Comparison of ENCODE assay signal across 12 cellular contexts in the genomic region with DNA sequence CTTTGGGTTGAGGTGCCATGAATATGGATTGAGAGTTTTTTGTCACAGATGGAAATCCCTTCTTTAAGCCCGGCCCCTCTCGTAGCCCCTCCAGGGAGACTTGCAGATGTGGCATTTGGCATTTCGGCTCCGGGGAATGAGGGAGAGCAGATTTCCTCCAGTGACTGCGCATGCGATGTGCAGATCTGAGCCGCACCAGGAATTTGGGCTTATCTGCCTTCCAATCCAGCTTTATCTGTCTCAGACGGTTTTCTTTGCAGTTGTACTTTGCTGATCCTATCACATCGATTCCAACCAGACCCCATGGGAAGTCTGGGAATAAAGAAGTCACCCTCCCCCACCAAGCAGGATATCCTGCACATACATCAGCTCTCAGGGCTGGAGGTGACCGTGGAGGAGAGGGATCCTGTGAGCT. TPM values are rescaled to one million over a fixed set of nuclear protein-coding genes. Genes with fewer than 3 reads are reported as not detected.
DNase-seq lines count a peak whose midpoint lies in the region.
"Had no signal": no experiment of that assay in that cellular context is flagged by ENCODE, and none has a peak within 500 bp of the region (broad histone marks: within the 10 kb centered on the region; RNA-seq: fewer than 3 reads in every experiment).

No MANE protein-coding gene starts in this region.

- peak overlapping the region; percentile 70 for H3K4me3 ChIP-seq in ACC112 (ENCODE audit: low read depth, low read length)
- peak overlapping the region; percentile 64 for H3K4me3 ChIP-seq in endocrine pancreas (ENCODE audit: control insufficient read depth, insufficient read depth, low read length)
- no peak overlapping the region for H3K4me3 ChIP-seq in mesodermal cell (ENCODE audit: extremely low read depth, insufficient read depth, low read length, poor library complexity, severe bottlenecking)

- H3K27me3 ChIP-seq in ACC112 (ENCODE audit: insufficient read depth, low read length) (peaks cover 17% of the 10 kb centered on the region), endocrine pancreas (ENCODE audit: control insufficient read depth, insufficient read depth, low read length) (no peaks in the 10 kb centered on the region)

- H2AFZ ChIP-seq in ACC112 (ENCODE audit: low read length, unreplicated experiment): peak overlapping the region; percentile 47

- H3K4me1 ChIP-seq in ACC112 (ENCODE audit: control insufficient read depth, insufficient read depth, low read length, unreplicated experiment) (no peaks in the 10 kb centered on the region), endocrine pancreas (ENCODE audit: control insufficient read depth, insufficient read depth, low read length) (no peaks in the 10 kb centered on the region), mesodermal cell (ENCODE audit: control insufficient read depth, insufficient read depth, low read length, poor library complexity, severe bottlenecking) (peaks cover 15% of the 10 kb centered on the region)

- 40 to 68% methylated on average over 5 to 9 of the region's 10 CpGs for WGBS in mesodermal cell (ENCODE audit: insufficient coverage in 2 of 2), 2 experiments

- H3K9me3 ChIP-seq in endocrine pancreas (ENCODE audit: control insufficient read depth, low read length) (no peaks in the 10 kb centered on the region), mesodermal cell (ENCODE audit: control insufficient read depth, low read length) (peaks cover 4% of the 10 kb centered on the region)

- no peak overlapping the region for H3K9ac ChIP-seq in endocrine pancreas (ENCODE audit: control insufficient read depth, insufficient read depth, low read length)

- H3K27ac ChIP-seq in ACC112 (ENCODE audit: low read depth, low read length) (no peak overlapping the region), mesodermal cell (ENCODE audit: low read depth, low read length, severe bottlenecking) (peak overlapping the region; percentile 73)
- H3K27ac ChIP-seq: C4-2B had no signal

- no peaks in the 10 kb centered on the region for H3K79me2 ChIP-seq in ACC112 (ENCODE audit: control insufficient read depth, insufficient read depth, low read length, unreplicated experiment)

- no peaks in the 10 kb centered on the region for H3K36me3 ChIP-seq in ACC112 (ENCODE audit: insufficient read depth, low read length)
- H3K36me3 ChIP-seq in endocrine pancreas (ENCODE audit: control insufficient read depth, insufficient read depth, low read length): no peaks in the 10 kb centered on the region
- H3K36me3 ChIP-seq in mesodermal cell (ENCODE audit: control insufficient read depth, insufficient read depth, low read length): peaks cover 3% of the 10 kb centered on the region

- DNase-seq in NCI-H82 treated with DMSO at 0.1 percent for 48 hours (lab: John Stamatoyannopoulos, UW; ENCODE audit: unreplicated experiment): peak; percentile 45
- no peak for DNase-seq in NCI-H1436 treated with DMSO at 0.1 percent for 48 hours (lab: John Stamatoyannopoulos, UW)
- DNase-seq in LoVo (ENCODE audit: low spot score): no peak
- DNase-seq in DMS114 treated with DMSO at 0.1 percent for 48 hours (lab: John Stamatoyannopoulos, UW; ENCODE audit: unreplicated experiment): no peak
- no peak for DNase-seq in kidney glomerular epithelial cell (lab: John Stamatoyannopoulos, UW)
- DNase-seq: activated effector memory CD4-positive, alpha-beta T cell treated with Interleukin-2 at 50 U/mL for 16 hours; effector memory CD8-positive, alpha-beta T cell; NCI-H2081 treated with DMSO at 0.1 percent for 48 hours had no signal

RNA-seq across cellular contexts. Expression of gene KIF26B, which starts 11.7 kb away (rescaled TPM):
- polyA plus RNA-seq in mesodermal cell (2013, experiment 1 of 2): 6.5 TPM
- 7.3 TPM for polyA plus RNA-seq in mesodermal cell (2013, experiment 2 of 2)
